ENCODE assay signal across 18 cellular contexts in genomic region chr4:51943221-51943620, GRCh38.
DNase-seq lines count a peak whose midpoint lies in the region; ATAC-seq and TF ChIP-seq lines count a peak whose summit lies in the region.
"Had no signal": no experiment of that assay in that cellular context is flagged by ENCODE, and none has a peak within 500 bp of the region (broad histone marks: within the 10 kb centered on the region; RNA-seq: fewer than 3 reads in every experiment).

No MANE protein-coding gene starts in this region.

- TF ChIP-seq CTCF in cardiac fibroblast (IDR thresholded peaks at IDR 0.05; ENCODE audit: low read depth, low read length): no peak

- H3K4me1 ChIP-seq in mesendoderm (ENCODE audit: control insufficient read depth, low read depth, low read length): no peaks in the 10 kb centered on the region
- H3K4me1 ChIP-seq: Peyer's patch had no signal

- H3K4me2 ChIP-seq in mesendoderm (ENCODE audit: low read length): no peak overlapping the region

- no peak overlapping the region for H4K5ac ChIP-seq in mesendoderm (ENCODE audit: low read length)

- no peaks in the 10 kb centered on the region for H3K27me3 ChIP-seq in mesendoderm (ENCODE audit: insufficient read depth, low read length, poor library complexity)
- H3K27me3 ChIP-seq: Peyer's patch had no signal

- no peaks in the 10 kb centered on the region for H3K36me3 ChIP-seq in mesendoderm (ENCODE audit: control insufficient read depth, insufficient read depth, low read length)
- H3K36me3 ChIP-seq: Peyer's patch had no signal

- no peak for ATAC-seq in HG03135 (IDR thresholded peaks at IDR 0.05; ENCODE audit: unreplicated experiment)
- no peak for ATAC-seq in stimulated activated naive CD8-positive, alpha-beta T cell treated with anti-CD3 and anti-CD28 coated beads, Interleukin-15, Interleukin-2, amounts not matched to agents 100 U/mL and 50 U/mL, for 24 hours
- ATAC-seq: activated CD8-positive, alpha-beta T cell treated with anti-CD3 and anti-CD28 coated beads for 36 hours; HCT116; K562; WTC11 had no signal

- no peak overlapping the region for H2AK5ac ChIP-seq in mesendoderm (ENCODE audit: low read length)

- H3K4me3 ChIP-seq in cardiac fibroblast (replicated peaks in 1 of 2; ENCODE audit: low read depth in 2 of 2, low read length in 2 of 2) (no peak overlapping the region), mesendoderm (ENCODE audit: low read length) (no peak overlapping the region)
- H3K4me3 ChIP-seq: K562, Peyer's patch had no signal

- WGBS in mesendoderm (ENCODE audit: extremely low coverage, insufficient coverage, low lambda C conversion rate): no CpG with 5 or more reads among the region's 6 CpGs

- no peak overlapping the region for H4K8ac ChIP-seq in mesendoderm (ENCODE audit: low read depth, low read length)

- no peak overlapping the region for H2BK15ac ChIP-seq in mesendoderm (replicated peaks; ENCODE audit: low read depth)

- no peak overlapping the region for H3K56ac ChIP-seq in mesendoderm (ENCODE audit: low read length)

- H3K79me1 ChIP-seq in mesendoderm (ENCODE audit: low read length): no peaks in the 10 kb centered on the region

- no peak overlapping the region for H2BK120ac ChIP-seq in mesendoderm (ENCODE audit: low read depth, low read length)

- H3K9ac ChIP-seq in mesendoderm (ENCODE audit: low read length): no peak overlapping the region

- no peak overlapping the region for H2BK5ac ChIP-seq in mesendoderm (ENCODE audit: low read length)

- DNase-seq in AG20443 (ENCODE audit: low spot score) (peak; percentile 47), M059J (ENCODE audit: low read depth) (peak; percentile 72), cardiac fibroblast (ENCODE audit: low read depth in 2 of 2) (peak; percentile 10 to 37), mesendoderm (peak; percentile 16), retina (no peak), T-helper 2 cell (no peak)
- no peak for DNase-seq in stimulated activated naive CD8-positive, alpha-beta T cell treated with anti-CD3 and anti-CD28 coated beads, Interleukin-15, Interleukin-2, amounts not matched to agents 100 U/mL and 50 U/mL, for 24 hours
- DNase-seq: activated CD8-positive, alpha-beta T cell treated with anti-CD3 and anti-CD28 coated beads for 36 hours; activated T-cell treated with anti-CD3 and anti-CD28 coated beads, Interleukin-2, amount 50 U/mL, for 48 hours; head of caudate nucleus; NCI-H1092 treated with DMSO at 0.1 percent for 48 hours; NCI-H2171; NCI-H774; Peyer's patch had no signal

- no peaks in the 10 kb centered on the region for H3K79me2 ChIP-seq in mesendoderm (ENCODE audit: control insufficient read depth, insufficient read depth, low read length)

- H3K23ac ChIP-seq in mesendoderm (ENCODE audit: low read length): no peak overlapping the region

- H3K27ac ChIP-seq in mesendoderm (ENCODE audit: low read depth, low read length): no peak overlapping the region
- H3K27ac ChIP-seq: Peyer's patch had no signal

- no peak overlapping the region for H3K18ac ChIP-seq in mesendoderm (ENCODE audit: low read length)

- H3K4ac ChIP-seq in mesendoderm (ENCODE audit: low read depth, low read length): no peak overlapping the region

Comparison
In these comparisons a context has a peak if more than half of its experiments do, and no peak if none do; other contexts are left out.
1. DNase-seq: peak in AG20443 (single experiment), M059J (single experiment), cardiac fibroblast (2 of 2) and mesendoderm (single experiment); none in retina (single experiment), T-helper 2 cell (0 of 5) and stimulated activated naive CD8-positive, alpha-beta T cell treated with anti-CD3 and anti-CD28 coated beads, Interleukin-15, Interleukin-2, amounts not matched to agents 100 U/mL and 50 U/mL, for 24 hours (single experiment).